Comparison of ENCODE assay signal across 1 cellular context in genomic region chr2:145760781-145761649, GRCh38.
TF ChIP-seq lines count a peak whose summit lies in the region.

No MANE protein-coding gene starts in this region.

TF ChIP-seq in HepG2, 621 proteins besides CTCF, POLR2A, EP300 and RAD21 (continued from another document and continues in another):
- TF ChIP-seq, protein P1, sequence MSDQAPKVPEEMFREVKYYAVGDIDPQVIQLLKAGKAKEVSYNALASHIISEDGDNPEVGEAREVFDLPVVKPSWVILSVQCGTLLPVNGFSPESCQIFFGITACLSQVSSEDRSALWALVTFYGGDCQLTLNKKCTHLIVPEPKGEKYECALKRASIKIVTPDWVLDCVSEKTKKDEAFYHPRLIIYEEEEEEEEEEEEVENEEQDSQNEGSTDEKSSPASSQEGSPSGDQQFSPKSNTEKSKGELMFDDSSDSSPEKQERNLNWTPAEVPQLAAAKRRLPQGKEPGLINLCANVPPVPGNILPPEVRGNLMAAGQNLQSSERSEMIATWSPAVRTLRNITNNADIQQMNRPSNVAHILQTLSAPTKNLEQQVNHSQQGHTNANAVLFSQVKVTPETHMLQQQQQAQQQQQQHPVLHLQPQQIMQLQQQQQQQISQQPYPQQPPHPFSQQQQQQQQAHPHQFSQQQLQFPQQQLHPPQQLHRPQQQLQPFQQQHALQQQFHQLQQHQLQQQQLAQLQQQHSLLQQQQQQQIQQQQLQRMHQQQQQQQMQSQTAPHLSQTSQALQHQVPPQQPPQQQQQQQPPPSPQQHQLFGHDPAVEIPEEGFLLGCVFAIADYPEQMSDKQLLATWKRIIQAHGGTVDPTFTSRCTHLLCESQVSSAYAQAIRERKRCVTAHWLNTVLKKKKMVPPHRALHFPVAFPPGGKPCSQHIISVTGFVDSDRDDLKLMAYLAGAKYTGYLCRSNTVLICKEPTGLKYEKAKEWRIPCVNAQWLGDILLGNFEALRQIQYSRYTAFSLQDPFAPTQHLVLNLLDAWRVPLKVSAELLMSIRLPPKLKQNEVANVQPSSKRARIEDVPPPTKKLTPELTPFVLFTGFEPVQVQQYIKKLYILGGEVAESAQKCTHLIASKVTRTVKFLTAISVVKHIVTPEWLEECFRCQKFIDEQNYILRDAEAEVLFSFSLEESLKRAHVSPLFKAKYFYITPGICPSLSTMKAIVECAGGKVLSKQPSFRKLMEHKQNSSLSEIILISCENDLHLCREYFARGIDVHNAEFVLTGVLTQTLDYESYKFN (CRISPR knock-in tag; conservative IDR thresholded peaks at IDR 0.05): peak; percentile 92
- peak; percentile 94 for TF ChIP-seq FOSL2 (CRISPR knock-in tag; IDR thresholded peaks at IDR 0.05)
- TF ChIP-seq RFXANK (CRISPR knock-in tag; IDR thresholded peaks at IDR 0.05): 0 out of 2 replicates have a peak, but pooled peaks have one; percentile 71
- no peak for TF ChIP-seq CCAR2 (optimal IDR thresholded peaks at IDR 0.05; ENCODE audit: low read depth, low read length)
- no peak for TF ChIP-seq PLSCR1 (CRISPR knock-in tag; IDR thresholded peaks at IDR 0.05; ENCODE audit: borderline replicate concordance)
- TF ChIP-seq ZNF136 (CRISPR knock-in tag; IDR thresholded peaks at IDR 0.05; ENCODE audit: low read depth): 0 out of 2 replicates have a peak, but pooled peaks have one; percentile 44
- peak; percentile 61; the same call in 1 of the 2 replicates for TF ChIP-seq FOXP1 (IDR thresholded peaks at IDR 0.05)
- TF ChIP-seq FOXP1 (CRISPR knock-in tag; IDR thresholded peaks at IDR 0.05): peak; percentile 96
- peak; percentile 99 for TF ChIP-seq NCOA2 (CRISPR knock-in tag; IDR thresholded peaks at IDR 0.05)
- TF ChIP-seq ZFP90 (CRISPR knock-in tag; IDR thresholded peaks at IDR 0.05; ENCODE audit: borderline replicate concordance): 0 out of 2 replicates have a peak, but pooled peaks have one; percentile 50
- TF ChIP-seq ATF4 (CRISPR knock-in tag; IDR thresholded peaks at IDR 0.05): peak in 1 of 2 experiments; percentile 53; a peak in 1 of 4 replicates
- peak; percentile 83; the same call in 1 of the 2 replicates for TF ChIP-seq KLF6 (CRISPR knock-in tag; IDR thresholded peaks at IDR 0.05)
- peak; percentile 60; the same call in 1 of the 2 replicates for TF ChIP-seq ZNF703 (CRISPR knock-in tag; IDR thresholded peaks at IDR 0.05; ENCODE audit: borderline replicate concordance)
- peak; percentile 68; the same call in 1 of the 2 replicates for TF ChIP-seq SALL1 (CRISPR knock-in tag; IDR thresholded peaks at IDR 0.05)
- TF ChIP-seq TCF7L2 (IDR thresholded peaks at IDR 0.05; ENCODE audit: low read depth, low read length): peak; percentile 45; the same call in 1 of the 2 replicates
- TF ChIP-seq ZNF878 (CRISPR knock-in tag; IDR thresholded peaks at IDR 0.05): peak; percentile 45; the same call in 1 of the 2 replicates
- TF ChIP-seq CREB1 (IDR thresholded peaks at IDR 0.05): peak; percentile 54; the same call in 1 of the 2 replicates
- TF ChIP-seq CREB1 (CRISPR knock-in tag; IDR thresholded peaks at IDR 0.05): peak; percentile 68
- TF ChIP-seq TFE3 (CRISPR knock-in tag; IDR thresholded peaks at IDR 0.05): peak; percentile 78
- peak; percentile 87 for TF ChIP-seq MBD4 (IDR thresholded peaks at IDR 0.05; ENCODE audit: borderline replicate concordance, low read length)
- peak; percentile 98 for TF ChIP-seq NR2F2 (IDR thresholded peaks at IDR 0.05; ENCODE audit: borderline replicate concordance, low read depth)
- peak; percentile 13; the same call in 1 of the 2 replicates for TF ChIP-seq ZNF124 (CRISPR knock-in tag; IDR thresholded peaks at IDR 0.05)
- TF ChIP-seq ISX (CRISPR knock-in tag; conservative IDR thresholded peaks at IDR 0.05): no peak
- TF ChIP-seq, protein P2, sequence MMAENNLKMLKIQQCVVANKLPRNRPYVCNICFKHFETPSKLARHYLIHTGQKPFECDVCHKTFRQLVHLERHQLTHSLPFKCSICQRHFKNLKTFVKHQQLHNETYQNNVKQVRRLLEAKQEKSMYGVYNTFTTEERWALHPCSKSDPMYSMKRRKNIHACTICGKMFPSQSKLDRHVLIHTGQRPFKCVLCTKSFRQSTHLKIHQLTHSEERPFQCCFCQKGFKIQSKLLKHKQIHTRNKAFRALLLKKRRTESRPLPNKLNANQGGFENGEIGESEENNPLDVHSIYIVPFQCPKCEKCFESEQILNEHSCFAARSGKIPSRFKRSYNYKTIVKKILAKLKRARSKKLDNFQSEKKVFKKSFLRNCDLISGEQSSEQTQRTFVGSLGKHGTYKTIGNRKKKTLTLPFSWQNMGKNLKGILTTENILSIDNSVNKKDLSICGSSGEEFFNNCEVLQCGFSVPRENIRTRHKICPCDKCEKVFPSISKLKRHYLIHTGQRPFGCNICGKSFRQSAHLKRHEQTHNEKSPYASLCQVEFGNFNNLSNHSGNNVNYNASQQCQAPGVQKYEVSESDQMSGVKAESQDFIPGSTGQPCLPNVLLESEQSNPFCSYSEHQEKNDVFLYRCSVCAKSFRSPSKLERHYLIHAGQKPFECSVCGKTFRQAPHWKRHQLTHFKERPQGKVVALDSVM (CRISPR knock-in tag; IDR thresholded peaks at IDR 0.05): 0 out of 2 replicates have a peak, but pooled peaks have one; percentile 26
- TF ChIP-seq ZNF557 (CRISPR knock-in tag; IDR thresholded peaks at IDR 0.05): peak; percentile 43; the same call in 1 of the 2 replicates
- TF ChIP-seq, protein P3, sequence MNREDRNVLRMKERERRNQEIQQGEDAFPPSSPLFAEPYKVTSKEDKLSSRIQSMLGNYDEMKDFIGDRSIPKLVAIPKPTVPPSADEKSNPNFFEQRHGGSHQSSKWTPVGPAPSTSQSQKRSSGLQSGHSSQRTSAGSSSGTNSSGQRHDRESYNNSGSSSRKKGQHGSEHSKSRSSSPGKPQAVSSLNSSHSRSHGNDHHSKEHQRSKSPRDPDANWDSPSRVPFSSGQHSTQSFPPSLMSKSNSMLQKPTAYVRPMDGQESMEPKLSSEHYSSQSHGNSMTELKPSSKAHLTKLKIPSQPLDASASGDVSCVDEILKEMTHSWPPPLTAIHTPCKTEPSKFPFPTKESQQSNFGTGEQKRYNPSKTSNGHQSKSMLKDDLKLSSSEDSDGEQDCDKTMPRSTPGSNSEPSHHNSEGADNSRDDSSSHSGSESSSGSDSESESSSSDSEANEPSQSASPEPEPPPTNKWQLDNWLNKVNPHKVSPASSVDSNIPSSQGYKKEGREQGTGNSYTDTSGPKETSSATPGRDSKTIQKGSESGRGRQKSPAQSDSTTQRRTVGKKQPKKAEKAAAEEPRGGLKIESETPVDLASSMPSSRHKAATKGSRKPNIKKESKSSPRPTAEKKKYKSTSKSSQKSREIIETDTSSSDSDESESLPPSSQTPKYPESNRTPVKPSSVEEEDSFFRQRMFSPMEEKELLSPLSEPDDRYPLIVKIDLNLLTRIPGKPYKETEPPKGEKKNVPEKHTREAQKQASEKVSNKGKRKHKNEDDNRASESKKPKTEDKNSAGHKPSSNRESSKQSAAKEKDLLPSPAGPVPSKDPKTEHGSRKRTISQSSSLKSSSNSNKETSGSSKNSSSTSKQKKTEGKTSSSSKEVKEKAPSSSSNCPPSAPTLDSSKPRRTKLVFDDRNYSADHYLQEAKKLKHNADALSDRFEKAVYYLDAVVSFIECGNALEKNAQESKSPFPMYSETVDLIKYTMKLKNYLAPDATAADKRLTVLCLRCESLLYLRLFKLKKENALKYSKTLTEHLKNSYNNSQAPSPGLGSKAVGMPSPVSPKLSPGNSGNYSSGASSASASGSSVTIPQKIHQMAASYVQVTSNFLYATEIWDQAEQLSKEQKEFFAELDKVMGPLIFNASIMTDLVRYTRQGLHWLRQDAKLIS (CRISPR knock-in tag; IDR thresholded peaks at IDR 0.05): peak; percentile 82; the same call in 1 of the 2 replicates
- no peak for TF ChIP-seq ZBTB44 (CRISPR knock-in tag; IDR thresholded peaks at IDR 0.05)
- peak; percentile 90 for TF ChIP-seq FOXP4 (CRISPR knock-in tag; IDR thresholded peaks at IDR 0.05)
- TF ChIP-seq CEBPG (CRISPR knock-in tag; IDR thresholded peaks at IDR 0.05): peak; percentile 87
- TF ChIP-seq ZNF790 (CRISPR knock-in tag; IDR thresholded peaks at IDR 0.05; ENCODE audit: borderline replicate concordance): no peak
- peak; percentile 99 for TF ChIP-seq NFIC (IDR thresholded peaks at IDR 0.05; ENCODE audit: low read length)
- no peak for TF ChIP-seq SCMH1 (CRISPR knock-in tag; IDR thresholded peaks at IDR 0.05; ENCODE audit: borderline replicate concordance)
- peak; percentile 82; the same call in 1 of the 2 replicates for TF ChIP-seq MIER3 (CRISPR knock-in tag; IDR thresholded peaks at IDR 0.05; ENCODE audit: borderline replicate concordance)
- TF ChIP-seq NKX3-1 (CRISPR knock-in tag; IDR thresholded peaks at IDR 0.05): peak; percentile 71
- TF ChIP-seq DMAP1 (CRISPR knock-in tag; IDR thresholded peaks at IDR 0.05): peak; percentile 58; the same call in 1 of the 2 replicates
- peak; percentile 49; the same call in 1 of the 2 replicates for TF ChIP-seq ZNF205 (CRISPR knock-in tag; IDR thresholded peaks at IDR 0.05)
- TF ChIP-seq THAP8 (CRISPR knock-in tag; IDR thresholded peaks at IDR 0.05; ENCODE audit: borderline replicate concordance): no peak
- TF ChIP-seq, protein P4, sequence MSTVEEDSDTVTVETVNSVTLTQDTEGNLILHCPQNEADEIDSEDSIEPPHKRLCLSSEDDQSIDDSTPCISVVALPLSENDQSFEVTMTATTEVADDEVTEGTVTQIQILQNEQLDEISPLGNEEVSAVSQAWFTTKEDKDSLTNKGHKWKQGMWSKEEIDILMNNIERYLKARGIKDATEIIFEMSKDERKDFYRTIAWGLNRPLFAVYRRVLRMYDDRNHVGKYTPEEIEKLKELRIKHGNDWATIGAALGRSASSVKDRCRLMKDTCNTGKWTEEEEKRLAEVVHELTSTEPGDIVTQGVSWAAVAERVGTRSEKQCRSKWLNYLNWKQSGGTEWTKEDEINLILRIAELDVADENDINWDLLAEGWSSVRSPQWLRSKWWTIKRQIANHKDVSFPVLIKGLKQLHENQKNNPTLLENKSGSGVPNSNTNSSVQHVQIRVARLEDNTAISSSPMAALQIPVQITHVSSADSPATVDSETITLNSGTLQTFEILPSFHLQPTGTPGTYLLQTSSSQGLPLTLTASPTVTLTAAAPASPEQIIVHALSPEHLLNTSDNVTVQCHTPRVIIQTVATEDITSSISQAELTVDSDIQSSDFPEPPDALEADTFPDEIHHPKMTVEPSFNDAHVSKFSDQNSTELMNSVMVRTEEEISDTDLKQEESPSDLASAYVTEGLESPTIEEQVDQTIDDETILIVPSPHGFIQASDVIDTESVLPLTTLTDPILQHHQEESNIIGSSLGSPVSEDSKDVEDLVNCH (CRISPR knock-in tag; IDR thresholded peaks at IDR 0.05): no peak
- 0 out of 2 replicates have a peak, but pooled peaks have one; percentile 60 for TF ChIP-seq KLF11 (CRISPR knock-in tag; IDR thresholded peaks at IDR 0.05)
- no peak for TF ChIP-seq ZNF232 (CRISPR knock-in tag; IDR thresholded peaks at IDR 0.05; ENCODE audit: borderline replicate concordance)
- TF ChIP-seq THAP11 (CRISPR knock-in tag; IDR thresholded peaks at IDR 0.05): peak; percentile 11
- TF ChIP-seq ZEB1 (IDR thresholded peaks at IDR 0.05; ENCODE audit: insufficient replicate concordance, low read depth): peak; percentile 77
